ENCODE assay signal across 11 cellular contexts in genomic region chr4:139028191-139028661, GRCh38. TPM values are rescaled to one million over a fixed set of nuclear protein-coding genes. Genes with fewer than 3 reads are reported as not detected.
DNase-seq lines count a peak whose midpoint lies in the region; ATAC-seq and TF ChIP-seq lines count a peak whose summit lies in the region.
"Had no signal": no experiment of that assay in that cellular context is flagged by ENCODE, and none has a peak within 500 bp of the region (broad histone marks: within the 10 kb centered on the region; RNA-seq: fewer than 3 reads in every experiment).

No MANE protein-coding gene starts in this region.

- ATAC-seq in Right ventricle myocardium inferior (peak; percentile 90), right lobe of liver (peak; percentile 80 to 95 (median 89)), upper lobe of right lung (peak; percentile 47), GM21447 (IDR thresholded peaks at IDR 0.05; ENCODE audit: unreplicated experiment) (no peak)

- TF ChIP-seq CTCF in right lobe of liver (IDR thresholded peaks at IDR 0.05) (peak in 2 of 4 donors; percentile 25 to 29), upper lobe of right lung (IDR thresholded peaks at IDR 0.05) (no peak)

- intact Hi-C loops in Right ventricle myocardium inferior (cut with DNase I), result loop anchor here (2.0 kb wide), 1 partner anchor 273 kb away; the partner anchor contains the start of gene NAA15
- intact Hi-C loops in cardiac septum (cut with DNase I), result no loop called here
- intact Hi-C loops in right lobe of liver (cut with DNase I), result no loop called here
- intact Hi-C loops in upper lobe of right lung (cut with DNase I), result no loop called here

- no peak overlapping the region for H3K4me3 ChIP-seq in right lobe of liver
- no peak overlapping the region for H3K4me3 ChIP-seq in upper lobe of right lung
- H3K4me3 ChIP-seq: suprapubic skin had no signal

- DNase-seq in Right ventricle myocardium inferior (ENCODE audit: missing footprints), result peak; percentile 76
- no peak for DNase-seq in cardiac septum (ENCODE audit: low spot score)
- peak; percentile 40 to 43 for DNase-seq in dermis microvascular lymphatic vessel endothelial cell (ENCODE audit: low read depth in 2 of 2)
- peak; percentile 64 to 94 (median 89) for DNase-seq in right lobe of liver
- no peak for DNase-seq in upper lobe of right lung
- no peak for DNase-seq in GM19238 (ENCODE audit: insufficient read length, low spot score)
- DNase-seq in SKM-1 treated with dmso at 0.1 percent for 144 hours (lab: John Stamatoyannopoulos, UW; ENCODE audit: unreplicated experiment), result no peak
- DNase-seq: HCEC 1CT, T-helper 9 cell had no signal

- H3K9me3 ChIP-seq in right lobe of liver, result no peaks in the 10 kb centered on the region
- H3K9me3 ChIP-seq in upper lobe of right lung, result no peaks in the 10 kb centered on the region
- H3K9me3 ChIP-seq: suprapubic skin had no signal

- H3K27me3 ChIP-seq in right lobe of liver (no peaks in the 10 kb centered on the region), upper lobe of right lung (no peaks in the 10 kb centered on the region)
- H3K27me3 ChIP-seq: suprapubic skin had no signal

- TF ChIP-seq POLR2A in right lobe of liver (IDR thresholded peaks at IDR 0.05), result peak; percentile 38

- 38% methylated on average over 6 of the region's 11 CpGs for WGBS in right lobe of liver (ENCODE audit: insufficient coverage, low coverage, low lambda C conversion rate, missing lambda C conversion rate)

- H3K36me3 ChIP-seq in right lobe of liver (no peaks in the 10 kb centered on the region), upper lobe of right lung (no peaks in the 10 kb centered on the region)
- H3K36me3 ChIP-seq: suprapubic skin had no signal

- H3K4me1 ChIP-seq in right lobe of liver, result peaks cover 0 to 23% (median 6%) of the 10 kb centered on the region in 4 donors
- no peaks in the 10 kb centered on the region for H3K4me1 ChIP-seq in upper lobe of right lung

- H3K27ac ChIP-seq in right lobe of liver, result peak overlapping the region; percentile 55 to 97 (median 90)
- no peak overlapping the region for H3K27ac ChIP-seq in upper lobe of right lung
- H3K27ac ChIP-seq: suprapubic skin had no signal

RNA-seq across cellular contexts. Expression of gene NOCT, which starts 12.6 kb away (rescaled TPM):
- 8.5 TPM for total RNA-seq in Right ventricle myocardium inferior
- total RNA-seq in cardiac septum, result 7.3 TPM
- total RNA-seq in dermis microvascular lymphatic vessel endothelial cell, result 29.4 and 37.0 TPM in 2 replicates
- 10 to 100 TPM in 3 of 6 experiments, 1 to 10 TPM in 3; 3.5 to 20.5 (median 9.7) TPM for total RNA-seq in right lobe of liver
- total RNA-seq in upper lobe of right lung, result 4.8 TPM

Comparison
In these comparisons a context has a peak if more than half of its experiments do, and no peak if none do; other contexts are left out.
1. DNase-seq: peak in Right ventricle myocardium inferior (single experiment), dermis microvascular lymphatic vessel endothelial cell (2 of 2) and right lobe of liver (3 of 3); none in cardiac septum (single experiment), upper lobe of right lung (single experiment), GM19238 (single experiment) and SKM-1 treated with dmso at 0.1 percent for 144 hours (single experiment).